11 cellular contexts compared by ENCODE assay signal in the genomic region with DNA sequence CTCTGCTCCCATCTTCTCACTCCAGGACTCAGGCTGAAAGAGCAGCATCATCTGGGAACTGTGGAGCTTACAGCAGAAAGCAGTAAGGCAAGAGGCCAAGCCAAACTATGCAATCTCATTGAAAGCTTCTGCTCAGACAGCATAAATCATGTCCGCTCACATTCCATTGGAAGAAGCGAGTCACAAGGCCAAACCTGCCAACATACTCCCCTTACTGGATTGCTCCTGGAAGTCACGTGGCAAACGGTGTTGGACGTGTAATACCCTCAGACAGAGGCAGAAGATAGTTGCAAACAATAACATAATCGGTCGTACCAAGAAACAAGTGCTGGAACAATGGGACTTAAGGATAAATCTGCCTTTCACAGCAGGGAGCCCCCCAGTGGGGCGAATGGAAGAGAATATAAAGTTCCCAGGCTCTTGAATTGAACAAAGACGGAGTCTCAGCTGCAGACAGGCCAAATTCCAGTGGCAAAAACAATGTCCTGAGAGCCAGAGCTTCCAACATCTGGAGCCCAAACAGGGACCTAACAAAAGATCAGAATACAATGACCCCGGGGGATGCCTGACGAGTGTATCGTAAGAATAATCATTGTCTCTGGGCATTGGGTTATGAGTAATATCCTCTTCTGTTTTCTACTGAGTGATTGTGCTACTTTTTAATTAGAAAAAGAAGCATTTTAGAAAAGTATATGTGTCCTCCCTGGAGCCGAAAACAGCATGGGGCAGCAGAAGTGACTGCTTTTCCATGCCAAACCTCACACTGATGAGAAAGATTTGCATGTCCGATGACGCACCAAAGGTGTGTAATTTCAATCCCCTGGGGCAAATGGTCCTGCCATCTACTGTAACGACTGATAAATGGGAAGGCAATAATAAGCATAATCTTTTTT.
DNase-seq lines count a peak whose midpoint lies in the region; ATAC-seq and TF ChIP-seq lines count a peak whose summit lies in the region.
"Had no signal": no experiment of that assay in that cellular context is flagged by ENCODE, and none has a peak within 500 bp of the region (broad histone marks: within the 10 kb centered on the region; RNA-seq: fewer than 3 reads in every experiment).

No MANE protein-coding gene starts in this region.

- no peak for ATAC-seq in GM19328 (IDR thresholded peaks at IDR 0.05; ENCODE audit: unreplicated experiment)
- no peak for ATAC-seq in GM18907 (IDR thresholded peaks at IDR 0.05; ENCODE audit: unreplicated experiment)

- H3K4me1 Mint-ChIP-seq in nephron progenitor cell: peaks cover 24% of the 10 kb centered on the region

- H3K27ac ChIP-seq in epithelial cell of prostate: peak overlapping the region; percentile 67

- H3K36me3 Mint-ChIP-seq in nephron progenitor cell (ENCODE audit: low read depth): no peaks in the 10 kb centered on the region

- DNase-seq in AG09309 (ENCODE audit: low read depth) (peak; percentile 99), M059J (ENCODE audit: low read depth) (peak; percentile 91), epithelial cell of prostate (ENCODE audit: low read depth, low spot score) (peak; percentile 29), nephron progenitor cell (peak; percentile 8), GDM1 (lab: John Stamatoyannopoulos, UW) (no peak), putamen (ENCODE audit: low spot score) (no peak)
- DNase-seq: DND-41; NCI-H1105; stimulated activated CD4-positive, alpha-beta T cell treated with anti-CD3 and anti-CD28 coated beads, Interleukin-2, amount 100 ng/mL, for 48 hours had no signal

- H3K27me3 Mint-ChIP-seq in nephron progenitor cell (ENCODE audit: low read depth, poor library complexity): peaks cover 23% of the 10 kb centered on the region

- TF ChIP-seq CTCF in AG09309 (IDR thresholded peaks at IDR 0.05; ENCODE audit: control insufficient read depth, insufficient read depth, low read depth, low read length, missing control alignments): no peak
- no peak for TF ChIP-seq CTCF in nephron progenitor cell (IDR thresholded peaks at IDR 0.05)

- H3K9me3 Mint-ChIP-seq in nephron progenitor cell: peaks cover 11% of the 10 kb centered on the region

- peak overlapping the region; percentile 14 for H3K4me3 ChIP-seq in AG09309 (ENCODE audit: control insufficient read depth, low read depth, low read length)

- H3K27ac Mint-ChIP-seq in nephron progenitor cell: no peak overlapping the region

- H3K4me3 Mint-ChIP-seq in nephron progenitor cell: no peak overlapping the region

Comparison
In these comparisons a context has a peak if more than half of its experiments do, and no peak if none do; other contexts are left out.
1. DNase-seq: peak in AG09309 (single experiment), M059J (single experiment), epithelial cell of prostate (single experiment) and nephron progenitor cell (single experiment); none in GDM1 (single experiment) and putamen (single experiment).